18 cellular contexts compared by ENCODE assay signal in the genomic region with DNA sequence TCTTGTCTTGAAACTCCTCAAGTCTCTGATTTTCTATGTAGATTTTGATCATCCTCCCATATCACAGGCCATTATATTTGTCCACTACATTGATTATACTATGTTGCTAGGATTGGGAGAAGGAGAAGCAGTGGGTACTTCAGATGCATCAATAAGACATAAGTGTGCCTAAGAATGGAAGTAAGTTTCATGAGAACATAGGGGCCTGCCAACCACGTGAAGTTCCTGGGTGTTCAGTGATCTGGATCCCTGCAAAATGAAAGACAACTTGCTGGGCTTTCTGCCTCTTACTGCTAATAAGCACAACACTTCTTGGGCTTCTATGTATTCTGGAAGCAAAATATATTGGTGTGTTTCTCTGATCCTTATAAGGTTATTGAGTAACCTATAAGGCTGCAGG. TPM values are rescaled to one million over a fixed set of nuclear protein-coding genes. Genes with fewer than 3 reads are reported as not detected.
DNase-seq lines count a peak whose midpoint lies in the region; ATAC-seq and TF ChIP-seq lines count a peak whose summit lies in the region.
"Had no signal": no experiment of that assay in that cellular context is flagged by ENCODE, and none has a peak within 500 bp of the region (broad histone marks: within the 10 kb centered on the region; RNA-seq: fewer than 3 reads in every experiment).

No MANE protein-coding gene starts in this region.

- intact Hi-C loops in CD4-positive, alpha-beta T cell (cut with DNase I, micrococcal nuclease): loop anchor here in 1 of 2 experiments (5.0 kb wide), 1 partner anchor 133 kb away; no protein-coding TSS in a partner anchor
- intact Hi-C loops in CD4-positive, alpha-beta memory T cell (cut with micrococcal nuclease): loop anchor here (10.0 kb wide), 1 partner anchor 235 kb away; the partner anchor contains the start of gene UVRAG

- H3K27ac ChIP-seq in CD4-positive, alpha-beta T cell (ENCODE audit: low read depth, low read length): no peak overlapping the region
- no peak overlapping the region for H3K27ac ChIP-seq in HEK293 (ENCODE audit: extremely low read depth, low read depth, low read length)
- no peak overlapping the region for H3K27ac ChIP-seq in CD4-positive, alpha-beta memory T cell (ENCODE audit: low read depth, low read length)
- H3K27ac ChIP-seq: GM23248 had no signal

- H3K4me1 ChIP-seq in HEK293 (ENCODE audit: control insufficient read depth, insufficient read depth, low read length): no peaks in the 10 kb centered on the region
- peaks cover 11% of the 10 kb centered on the region for H3K4me1 ChIP-seq in CD4-positive, alpha-beta memory T cell (ENCODE audit: insufficient read depth, low read length)

- peak overlapping the region; percentile 42 for H3K4me3 Mint-ChIP-seq in CD4-positive, alpha-beta T cell
- peak overlapping the region in 1 of 3 experiments; percentile 24 for H3K4me3 Mint-ChIP-seq in nephron
- H3K4me3 Mint-ChIP-seq in CD4-positive, alpha-beta memory T cell: no peak overlapping the region
- H3K4me3 Mint-ChIP-seq: CD14-positive monocyte; CD8-positive, alpha-beta T cell had no signal

- H3K4me1 Mint-ChIP-seq in CD4-positive, alpha-beta T cell (ENCODE audit: low read depth): peaks cover 10% of the 10 kb centered on the region
- H3K4me1 Mint-ChIP-seq in nephron: peaks cover 37% of the 10 kb centered on the region
- H3K4me1 Mint-ChIP-seq in CD4-positive, alpha-beta memory T cell: peaks cover 8 to 16% (median 14%) of the 10 kb centered on the region in 4 donors

- CTCF ChIA-PET in CD4-positive, alpha-beta T cell (lab: Charles Lee): no interaction called here
- CTCF ChIA-PET in HEK293 (lab: Yijun Ruan, JAX): interaction anchor here (0.6 to 1.5 kb wide), 2 partner anchors 22 to 33 kb away, joined by 4 to 6 read pairs; no protein-coding TSS in a partner anchor
- CTCF ChIA-PET in CD4-positive, alpha-beta memory T cell (lab: Charles Lee; ENCODE audit: partially characterized antibody): no interaction called here

- TF ChIP-seq CTCF in CD4-positive, alpha-beta T cell (IDR thresholded peaks at IDR 0.05): no peak
- TF ChIP-seq CTCF in HEK293 (tag by site-specific recombination; IDR thresholded peaks at IDR 0.05) (no peak), nephron (IDR thresholded peaks at IDR 0.05; ENCODE audit: unreplicated experiment in 3 of 3) (no peak)

- H3K27me3 Mint-ChIP-seq in CD4-positive, alpha-beta T cell: no peaks in the 10 kb centered on the region
- H3K27me3 Mint-ChIP-seq in nephron (ENCODE audit: low read depth): no peaks in the 10 kb centered on the region
- H3K27me3 Mint-ChIP-seq in CD4-positive, alpha-beta memory T cell: peaks cover 0 to 2% of the 10 kb centered on the region in 2 donors

- no peak overlapping the region for H3K27ac Mint-ChIP-seq in CD4-positive, alpha-beta T cell
- peak overlapping the region; percentile 23 to 73 (median 37) for H3K27ac Mint-ChIP-seq in nephron
- no peak overlapping the region for H3K27ac Mint-ChIP-seq in CD4-positive, alpha-beta memory T cell
- H3K27ac Mint-ChIP-seq: CD14-positive monocyte; CD8-positive, alpha-beta T cell had no signal

- ATAC-seq in CD4-positive, alpha-beta T cell (ENCODE audit: poor library complexity): no peak
- ATAC-seq: CD8-positive, alpha-beta T cell; GM12878 had no signal

- H3K36me3 ChIP-seq in HEK293 (ENCODE audit: control insufficient read depth in 2 of 2, insufficient read depth in 1 of 2, low read length in 2 of 2) (no peaks in the 10 kb centered on the region), MG63 (peaks cover 3% of the 10 kb centered on the region)
- H3K36me3 ChIP-seq in CD4-positive, alpha-beta memory T cell (ENCODE audit: insufficient read depth, low read length): no peaks in the 10 kb centered on the region

- H3K27me3 ChIP-seq in CD4-positive, alpha-beta T cell (ENCODE audit: control insufficient read depth, insufficient read depth, low read length): no peaks in the 10 kb centered on the region
- H3K27me3 ChIP-seq in MG63: no peaks in the 10 kb centered on the region
- no peaks in the 10 kb centered on the region for H3K27me3 ChIP-seq in CD4-positive, alpha-beta memory T cell (ENCODE audit: insufficient read depth, low read length)

- no peaks in the 10 kb centered on the region for H3K9me3 Mint-ChIP-seq in CD4-positive, alpha-beta T cell
- no peaks in the 10 kb centered on the region for H3K9me3 Mint-ChIP-seq in nephron
- H3K9me3 Mint-ChIP-seq in CD4-positive, alpha-beta memory T cell: peaks cover 0 to 2% (median 0%) of the 10 kb centered on the region in 8 donors
- H3K9me3 Mint-ChIP-seq: CD8-positive, alpha-beta T cell had no signal

- no peaks in the 10 kb centered on the region for H3K9me3 ChIP-seq in CD4-positive, alpha-beta T cell (ENCODE audit: control insufficient read depth, low read length)
- H3K9me3 ChIP-seq in HEK293 (ENCODE audit: control insufficient read depth, insufficient read depth, low read depth, low read length) (no peaks in the 10 kb centered on the region), MG63 (no peaks in the 10 kb centered on the region)
- H3K9me3 ChIP-seq in CD4-positive, alpha-beta memory T cell (ENCODE audit: control insufficient read depth in 1 of 2, low read length in 2 of 2): no peaks in the 10 kb centered on the region
- H3K9me3 ChIP-seq: Caco-2 had no signal

- no peak for DNase-seq in CD4-positive, alpha-beta T cell
- DNase-seq in GM19240 (ENCODE audit: insufficient read length, low spot score): no peak
- DNase-seq in activated CD4-positive, alpha-beta T cell treated with anti-CD3 and anti-CD28 coated beads for 1 hour: no peak
- DNase-seq in MG63: no peak
- no peak for DNase-seq in CD4-positive, alpha-beta memory T cell
- DNase-seq: Caco-2; CD8-positive, alpha-beta T cell; DMS 273 treated with DMSO at 0.1 percent for 48 hours; DMS79; EL; GDM1; GM23248; H7; HCEC 1CT had no signal

- H3K36me3 Mint-ChIP-seq in CD4-positive, alpha-beta T cell (ENCODE audit: low read depth): no peaks in the 10 kb centered on the region
- no peaks in the 10 kb centered on the region for H3K36me3 Mint-ChIP-seq in nephron (ENCODE audit: low read depth)
- H3K36me3 Mint-ChIP-seq in CD4-positive, alpha-beta memory T cell: no peaks in the 10 kb centered on the region
- H3K36me3 Mint-ChIP-seq: CD14-positive monocyte; CD8-positive, alpha-beta T cell had no signal

- H3K4me3 ChIP-seq in HEK293 (ENCODE audit: low read depth, low read length) (no peak overlapping the region), MG63 (no peak overlapping the region)
- H3K4me3 ChIP-seq in CD4-positive, alpha-beta memory T cell (ENCODE audit: low read length in 2 of 2): no peak overlapping the region
- H3K4me3 ChIP-seq: GM12878, GM23248 had no signal

- POLR2A ChIA-PET in CD4-positive, alpha-beta T cell (lab: Charles Lee): no interaction called here
- POLR2A ChIA-PET in HEK293 (lab: Yijun Ruan, JAX): no interaction called here
- POLR2A ChIA-PET in CD4-positive, alpha-beta memory T cell (lab: Charles Lee; ENCODE audit: partially characterized antibody): no interaction called here

TF ChIP-seq in HEK293, 187 proteins besides CTCF, POLR2A, EP300 and RAD21:
- TF ChIP-seq GLIS1 (tag by site-specific recombination; IDR thresholded peaks at IDR 0.05) (no peak), EGR2 (tag by site-specific recombination; IDR thresholded peaks at IDR 0.05; ENCODE audit: low read depth) (no peak), ZEB2 (tag by site-specific recombination; IDR thresholded peaks at IDR 0.05) (no peak), ZNF157 (tag by site-specific recombination; IDR thresholded peaks at IDR 0.05) (peak; percentile 43)

RNA-seq across cellular contexts. Expression of gene SERPINH1, which starts 17.8 kb away (rescaled TPM):
- 1 to 10 TPM; 3.5 to 4.1 TPM for total RNA-seq in CD4-positive, alpha-beta T cell
- total RNA-seq in MG63 (2014; rRNA removed; shearing (Covaris generic); ENCODE audit: low replicate concordance): 1,157 and 1,275 TPM in 2 replicates
- total RNA-seq in CD4-positive, alpha-beta memory T cell: 10 to 100 TPM; 15.6 to 16.2 TPM
- 1 to 10 TPM; 1.1 to 7.1 TPM for polyA plus RNA-seq in CD4-positive, alpha-beta memory T cell

RNA-seq across cellular contexts. Expression of gene GDPD5, which starts 54.1 kb away (rescaled TPM):
- total RNA-seq in CD4-positive, alpha-beta T cell: 100 to 1,000 TPM in 1 of 2 experiments, 10 to 100 TPM in 1; 91.6 to 101 TPM
- total RNA-seq in MG63 (2014; rRNA removed; shearing (Covaris generic); ENCODE audit: low replicate concordance): 15.2 and 16.2 TPM in 2 replicates
- total RNA-seq in CD4-positive, alpha-beta memory T cell: 100 to 1,000 TPM; 141 to 160 TPM
- 10 to 100 TPM; 11.0 to 30.0 TPM for polyA plus RNA-seq in CD4-positive, alpha-beta memory T cell

Comparison
In these comparisons a context has a peak if more than half of its experiments do, and no peak if none do; other contexts are left out.
1. H3K27ac Mint-ChIP-seq: peak in nephron (3 of 3); none in CD4-positive, alpha-beta T cell (single experiment) and CD4-positive, alpha-beta memory T cell (0 of 7).
2. RNA of gene SERPINH1, which starts 17.8 kb away (total RNA-seq): 1,157 to 1,275 TPM in MG63; 15.6 to 16.2 TPM in CD4-positive, alpha-beta memory T cell and 3.5 to 4.1 TPM in CD4-positive, alpha-beta T cell; every median in the first group is over 10 times any median in the second.